1 cellular context compared by ENCODE assay signal in the genomic region with DNA sequence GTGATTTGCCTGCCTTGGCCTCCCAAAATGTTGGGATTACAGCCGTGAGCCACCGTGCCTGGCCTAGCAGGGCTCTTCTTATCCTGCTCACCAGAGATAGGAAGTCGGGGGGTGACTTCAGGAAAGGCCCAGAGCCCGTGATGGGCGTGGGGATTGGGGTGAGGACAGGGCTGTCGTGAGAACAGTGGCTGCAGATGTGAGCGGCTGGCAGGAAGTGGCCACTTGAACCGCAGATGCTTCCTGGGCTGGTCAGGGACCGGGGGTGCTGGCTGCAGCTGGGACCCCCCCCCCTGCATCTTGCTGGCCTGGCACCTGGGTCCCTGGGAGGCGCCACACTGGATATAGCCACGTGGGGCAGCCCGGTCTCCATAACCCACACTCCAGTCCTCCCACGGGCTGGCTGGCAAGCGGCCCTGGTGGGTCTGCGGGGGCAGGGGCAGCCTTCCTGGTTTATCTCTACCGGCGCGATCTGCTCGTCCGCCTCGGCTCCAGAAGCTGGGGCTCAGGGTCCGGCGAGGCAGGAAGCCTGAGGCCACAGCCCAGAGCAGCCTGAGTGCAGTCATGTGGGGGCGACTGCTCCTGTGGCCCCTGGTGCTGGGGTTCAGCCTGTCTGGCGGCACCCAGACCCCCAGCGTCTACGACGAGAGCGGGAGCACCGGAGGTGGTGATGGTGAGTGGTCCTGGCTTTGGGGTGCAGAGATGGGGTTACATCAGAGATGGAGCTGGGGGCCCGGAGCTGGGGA.
TF ChIP-seq lines count a peak whose summit lies in the region.

A gene (plus strand): TSS at position 371 of the 743 bp plus-strand sequence. CDS start 191 bp downstream, at position 562.

TF ChIP-seq in WTC11, 78 proteins besides CTCF, POLR2A, EP300 and RAD21 (continued from another document):
- TF ChIP-seq, protein P1, sequence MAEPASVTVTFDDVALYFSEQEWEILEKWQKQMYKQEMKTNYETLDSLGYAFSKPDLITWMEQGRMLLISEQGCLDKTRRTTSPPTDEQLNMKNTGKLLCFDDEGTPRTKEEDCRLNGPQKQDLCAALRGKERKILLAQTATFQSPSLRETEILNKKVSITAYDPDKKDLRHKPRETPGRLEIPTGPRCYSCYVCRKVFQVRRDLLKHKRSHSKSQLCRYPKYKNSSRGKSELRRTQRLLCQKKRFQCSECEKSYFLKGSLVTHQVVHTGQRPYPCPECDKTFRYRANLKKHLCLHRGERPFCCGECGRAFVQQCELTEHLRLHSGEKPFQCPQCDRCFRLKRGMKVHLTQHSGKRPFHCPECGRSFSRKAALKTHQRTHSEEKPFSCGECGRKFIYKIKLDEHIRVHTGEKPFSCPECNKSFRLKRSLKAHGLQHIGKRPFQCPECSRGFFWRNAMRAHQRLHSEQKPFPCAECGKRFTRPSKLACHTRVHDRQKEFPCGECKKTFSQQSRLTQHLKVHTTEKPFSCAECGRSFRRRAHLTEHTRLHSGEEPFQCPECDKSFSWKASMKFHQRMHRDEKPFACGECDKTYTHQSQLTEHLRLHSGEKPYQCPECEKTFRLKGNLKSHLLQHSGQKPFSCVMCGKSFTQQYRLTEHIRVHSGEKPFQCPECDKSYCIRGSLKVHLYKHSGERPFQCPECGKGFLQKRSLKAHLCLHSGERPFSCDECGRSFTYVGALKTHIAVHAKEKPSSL (CRISPR knock-in tag; conservative IDR thresholded peaks at IDR 0.05): no peak
- no peak for TF ChIP-seq ZNF232 (CRISPR knock-in tag; IDR thresholded peaks at IDR 0.05)
